15 cellular contexts compared by ENCODE assay signal in genomic region chr9:129287595-129288305, GRCh38.
DNase-seq lines count a peak whose midpoint lies in the region; ATAC-seq and TF ChIP-seq lines count a peak whose summit lies in the region.
"Had no signal": no experiment of that assay in that cellular context is flagged by ENCODE, and none has a peak within 500 bp of the region (broad histone marks: within the 10 kb centered on the region; RNA-seq: fewer than 3 reads in every experiment).

No MANE protein-coding gene starts in this region.

- H3K27ac Mint-ChIP-seq in dendritic cell treated with granulocyte-macrophage colony-stimulating factor and Interleukin-4, amounts not matched to agents 40 ng/mL and 50 ng/mL, for 4 days: peak overlapping the region; percentile 30
- H3K27ac Mint-ChIP-seq in progenitor cell of endocrine pancreas: peak overlapping the region; percentile 42
- H3K27ac Mint-ChIP-seq in CD8-positive, alpha-beta T cell: no peak overlapping the region

- TF ChIP-seq CTCF in progenitor cell of endocrine pancreas (IDR thresholded peaks at IDR 0.05; ENCODE audit: unreplicated experiment): no peak
- TF ChIP-seq CTCF in CD8-positive, alpha-beta T cell (IDR thresholded peaks at IDR 0.05): no peak

- H3K4me1 Mint-ChIP-seq in dendritic cell treated with granulocyte-macrophage colony-stimulating factor and Interleukin-4, amounts not matched to agents 40 ng/mL and 50 ng/mL, for 4 days (ENCODE audit: low read depth): peaks cover 47% of the 10 kb centered on the region
- peaks cover 17% of the 10 kb centered on the region for H3K4me1 Mint-ChIP-seq in progenitor cell of endocrine pancreas (ENCODE audit: low read depth)
- no peaks in the 10 kb centered on the region for H3K4me1 Mint-ChIP-seq in CD8-positive, alpha-beta T cell (ENCODE audit: low read depth)

- no peaks in the 10 kb centered on the region for H3K9me3 ChIP-seq in CD8-positive, alpha-beta T cell (ENCODE audit: low read length)
- H3K9me3 ChIP-seq: Peyer's patch had no signal

- H3K4me3 Mint-ChIP-seq in dendritic cell treated with granulocyte-macrophage colony-stimulating factor and Interleukin-4, amounts not matched to agents 40 ng/mL and 50 ng/mL, for 4 days: no peak overlapping the region
- H3K4me3 Mint-ChIP-seq in progenitor cell of endocrine pancreas (ENCODE audit: low read depth): no peak overlapping the region
- H3K4me3 Mint-ChIP-seq in CD8-positive, alpha-beta T cell: no peak overlapping the region
- H3K4me3 Mint-ChIP-seq: WTC11 had no signal

- H3K27me3 Mint-ChIP-seq in dendritic cell treated with granulocyte-macrophage colony-stimulating factor and Interleukin-4, amounts not matched to agents 40 ng/mL and 50 ng/mL, for 4 days: peaks cover 28% of the 10 kb centered on the region
- peaks cover 3% of the 10 kb centered on the region for H3K27me3 Mint-ChIP-seq in progenitor cell of endocrine pancreas
- H3K27me3 Mint-ChIP-seq in CD8-positive, alpha-beta T cell (ENCODE audit: low read depth): no peaks in the 10 kb centered on the region

- POLR2A ChIA-PET in CD8-positive, alpha-beta T cell (lab: Charles Lee): no interaction called here

- no peaks in the 10 kb centered on the region for H3K4me1 ChIP-seq in CD8-positive, alpha-beta T cell (ENCODE audit: insufficient read depth, low read length)
- H3K4me1 ChIP-seq: Peyer's patch had no signal

- no peaks in the 10 kb centered on the region for H3K36me3 ChIP-seq in CD8-positive, alpha-beta T cell (ENCODE audit: insufficient read depth, low read length)
- H3K36me3 ChIP-seq: Peyer's patch had no signal

- H3K27ac ChIP-seq in CD8-positive, alpha-beta T cell (ENCODE audit: low read depth, low read length): no peak overlapping the region
- H3K27ac ChIP-seq: Peyer's patch had no signal

- H3K4me3 ChIP-seq in CD8-positive, alpha-beta T cell (ENCODE audit: low read depth, low read length): no peak overlapping the region
- H3K4me3 ChIP-seq: Peyer's patch had no signal

- no peak for ATAC-seq in activated CD4-positive, CD25-positive, alpha-beta regulatory T cell treated with anti-CD3 and anti-CD28 coated beads, Interleukin-2, amount 50 U/mL, for 24 hours
- no peak for ATAC-seq in CD8-positive, alpha-beta T cell
- ATAC-seq in HG02870 (IDR thresholded peaks at IDR 0.05; ENCODE audit: unreplicated experiment): no peak
- ATAC-seq: WTC11 had no signal

- no peaks in the 10 kb centered on the region for H3K27me3 ChIP-seq in CD8-positive, alpha-beta T cell (ENCODE audit: insufficient read depth, low read length)
- H3K27me3 ChIP-seq: Peyer's patch had no signal

- intact Hi-C loops in dendritic cell treated with granulocyte-macrophage colony-stimulating factor and Interleukin-4, amounts not matched to agents 40 ng/mL and 50 ng/mL, for 4 days (cut with micrococcal nuclease): no loop called here
- intact Hi-C loops in CD8-positive, alpha-beta T cell (cut with DNase I, micrococcal nuclease): no loop called here

- DNase-seq in activated CD4-positive, CD25-positive, alpha-beta regulatory T cell treated with anti-CD3 and anti-CD28 coated beads, Interleukin-2, amount 50 U/mL, for 72 hours: peak; percentile 18
- DNase-seq in NCI-H2107 (lab: John Stamatoyannopoulos, UW) (peak; percentile 29), progenitor cell of endocrine pancreas (ENCODE audit: low spot score, unreplicated experiment) (no peak)
- DNase-seq in CD8-positive, alpha-beta T cell: no peak
- no peak for DNase-seq in effector CD8-positive, alpha-beta T cell (lab: John Stamatoyannopoulos, UW)
- DNase-seq: activated T-cell treated with anti-CD3 and anti-CD28 coated beads, Interleukin-2, amount 50 U/mL, for 48 hours; anterior cingulate cortex; dermis blood vessel endothelial cell; HCEC 1CT; NCI-H2081 had no signal

- peaks cover 34% of the 10 kb centered on the region for H3K36me3 Mint-ChIP-seq in dendritic cell treated with granulocyte-macrophage colony-stimulating factor and Interleukin-4, amounts not matched to agents 40 ng/mL and 50 ng/mL, for 4 days (ENCODE audit: low read depth)
- H3K36me3 Mint-ChIP-seq in progenitor cell of endocrine pancreas (ENCODE audit: insufficient read depth): no peaks in the 10 kb centered on the region
- H3K36me3 Mint-ChIP-seq in CD8-positive, alpha-beta T cell: no peaks in the 10 kb centered on the region
- H3K36me3 Mint-ChIP-seq: WTC11 had no signal

- H3K9me3 Mint-ChIP-seq in dendritic cell treated with granulocyte-macrophage colony-stimulating factor and Interleukin-4, amounts not matched to agents 40 ng/mL and 50 ng/mL, for 4 days: no peaks in the 10 kb centered on the region
- H3K9me3 Mint-ChIP-seq in progenitor cell of endocrine pancreas (ENCODE audit: low read depth): no peaks in the 10 kb centered on the region
- no peaks in the 10 kb centered on the region for H3K9me3 Mint-ChIP-seq in CD8-positive, alpha-beta T cell
- H3K9me3 Mint-ChIP-seq: WTC11 had no signal

- CTCF ChIA-PET in CD8-positive, alpha-beta T cell (lab: Charles Lee): no interaction called here

Comparison
In these comparisons a context has a peak if more than half of its experiments do, and no peak if none do; other contexts are left out.
1. DNase-seq: peak in activated CD4-positive, CD25-positive, alpha-beta regulatory T cell treated with anti-CD3 and anti-CD28 coated beads, Interleukin-2, amount 50 U/mL, for 72 hours (single experiment) and NCI-H2107 (single experiment); none in progenitor cell of endocrine pancreas (single experiment), CD8-positive, alpha-beta T cell (0 of 7) and effector CD8-positive, alpha-beta T cell (single experiment).